ENCODE assay signal across 8 cellular contexts in genomic region chr12:66708704-66709443, GRCh38. TPM values are rescaled to one million over a fixed set of nuclear protein-coding genes. Genes with fewer than 3 reads are reported as not detected.
DNase-seq lines count a peak whose midpoint lies in the region; ATAC-seq and TF ChIP-seq lines count a peak whose summit lies in the region.

No MANE protein-coding gene starts in this region.

- peaks cover 12% of the 10 kb centered on the region for H3K9me3 ChIP-seq in adipocyte (ENCODE audit: control insufficient read depth, low read length)

- no peaks in the 10 kb centered on the region for H3K4me1 ChIP-seq in adipocyte (ENCODE audit: control insufficient read depth, insufficient read depth, low read length)

- H3K4me1 Mint-ChIP-seq in nephron: peaks cover 6% of the 10 kb centered on the region

- no peaks in the 10 kb centered on the region for H3K36me3 ChIP-seq in adipocyte (ENCODE audit: control insufficient read depth, insufficient read depth, low read length, severe bottlenecking)

- intact Hi-C loops in head of caudate nucleus (cut with DNase I): no loop called here

- ATAC-seq in HG02852 (IDR thresholded peaks at IDR 0.05; ENCODE audit: unreplicated experiment): no peak

- DNase-seq in NCI-H82 (lab: John Stamatoyannopoulos, UW) (peak; percentile 14), NCI-H82 treated with DMSO at 0.1 percent for 48 hours (lab: John Stamatoyannopoulos, UW; ENCODE audit: unreplicated experiment) (no peak), Kasumi-1 (lab: John Stamatoyannopoulos, UW) (peak; percentile 3 to 52), adipocyte (ENCODE audit: low read depth) (peak; percentile 64), head of caudate nucleus (no peak), mesenteric fat pad (ENCODE audit: low spot score) (no peak)

- H3K9ac ChIP-seq in adipocyte (ENCODE audit: low read length): no peak overlapping the region

- peaks cover 2% of the 10 kb centered on the region for H3K9me3 Mint-ChIP-seq in nephron

- no peaks in the 10 kb centered on the region for H3K36me3 Mint-ChIP-seq in nephron (ENCODE audit: low read depth)

- H3K27me3 ChIP-seq in adipocyte (replicated peaks; ENCODE audit: control insufficient read depth, insufficient read depth, low read length): peaks cover 7% of the 10 kb centered on the region

- H3K27me3 Mint-ChIP-seq in nephron (ENCODE audit: low read depth): no peaks in the 10 kb centered on the region

- peak; percentile 45 to 58 (median 53) for TF ChIP-seq CTCF in nephron (IDR thresholded peaks at IDR 0.05; ENCODE audit: unreplicated experiment in 3 of 3)

- H3K4me3 ChIP-seq in adipocyte (ENCODE audit: low read length): no peak overlapping the region

- H3K27ac Mint-ChIP-seq in nephron: peak overlapping the region in 1 of 3 experiments; percentile 33

- H3K4me3 Mint-ChIP-seq in nephron: no peak overlapping the region

RNA-seq across cellular contexts. Expression of gene GRIP1, which starts 30.0 kb away (rescaled TPM):
- 1.6 TPM for total RNA-seq in mesenteric fat pad

Comparison
In these comparisons a context has a peak if more than half of its experiments do, and no peak if none do; other contexts are left out.
1. DNase-seq: peak in NCI-H82 (single experiment), Kasumi-1 (2 of 2) and adipocyte (single experiment); none in NCI-H82 treated with DMSO at 0.1 percent for 48 hours (single experiment), head of caudate nucleus (0 of 42) and mesenteric fat pad (single experiment).